ENCODE assay signal across 19 cellular contexts in the genomic region with DNA sequence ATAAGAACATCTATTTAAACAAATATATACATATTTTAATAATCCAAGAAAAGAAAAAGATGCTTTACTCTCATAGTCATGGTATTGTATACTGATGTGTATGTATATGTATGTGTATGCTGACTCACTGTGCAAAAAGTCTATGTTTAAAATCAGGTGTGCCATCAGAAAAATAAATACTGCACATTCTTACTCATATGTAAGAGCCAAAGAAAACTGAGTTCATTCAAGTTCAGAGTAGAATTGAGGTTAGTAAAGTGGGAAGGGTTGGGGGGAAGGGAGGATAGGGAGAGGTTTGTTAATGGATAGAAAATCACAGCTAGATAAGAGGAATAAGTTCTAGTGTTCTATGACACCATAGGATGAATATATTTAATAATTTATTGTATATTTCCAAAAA.
"Had no signal": no experiment of that assay in that cellular context is flagged by ENCODE, and none has a peak within 500 bp of the region (broad histone marks: within the 10 kb centered on the region; RNA-seq: fewer than 3 reads in every experiment).

No MANE protein-coding gene starts in this region.

- H3K27ac ChIP-seq: ascending aorta, gastrocnemius medialis, sigmoid colon, thyroid gland, VCaP had no signal

- H3K4me3 ChIP-seq: ascending aorta, gastrocnemius medialis, lung, sigmoid colon, thyroid gland had no signal

- H3K27me3 ChIP-seq: ascending aorta, gastrocnemius medialis, sigmoid colon, thyroid gland had no signal

- H3K4me1 ChIP-seq: ascending aorta, gastrocnemius medialis, sigmoid colon, thyroid gland had no signal

- DNase-seq: activated CD4-positive, alpha-beta T cell treated with anti-CD3 and anti-CD28 coated beads for 1 hour; activated CD8-positive, alpha-beta memory T cell treated with anti-CD3 and anti-CD28 coated beads for 24 hours; activated CD8-positive, alpha-beta memory T cell treated with anti-CD3 and anti-CD28 coated beads, Interleukin-2, amount 50 U/mL, for 48 hours; activated gamma-delta T cell; effector memory CD8-positive, alpha-beta T cell; gastrocnemius medialis; head of caudate nucleus; kidney; midbrain; occipital lobe; sigmoid colon; stimulated activated CD8-positive, alpha-beta memory T cell treated with anti-CD3 and anti-CD28 coated beads, Interleukin-4, amount 100 ng/mL, for 48 hours; stimulated activated naive CD4-positive, alpha-beta T cell; T-helper 17 cell; thyroid gland had no signal

- H3K9me3 ChIP-seq: ascending aorta, gastrocnemius medialis, sigmoid colon, thyroid gland had no signal

- ATAC-seq: effector memory CD8-positive, alpha-beta T cell; gastrocnemius medialis; left lobe of liver; T-helper 17 cell had no signal

- H3K36me3 ChIP-seq: ascending aorta, gastrocnemius medialis, sigmoid colon, thyroid gland had no signal
